In genomic region chr7:128954830-128955797, GRCh38 we compare ENCODE assay signal across 8 cellular contexts. TPM values are rescaled to one million over a fixed set of nuclear protein-coding genes. Genes with fewer than 3 reads are reported as not detected.
DNase-seq lines count a peak whose midpoint lies in the region; ATAC-seq and TF ChIP-seq lines count a peak whose summit lies in the region.

No MANE protein-coding gene starts in this region.

- H3K27me3 Mint-ChIP-seq in osteocyte (ENCODE audit: unreplicated experiment) = no peaks in the 10 kb centered on the region

- peak; percentile 57 for DNase-seq in DMS53 treated with DMSO at 0.1 percent for 48 hours (lab: John Stamatoyannopoulos, UW; ENCODE audit: unreplicated experiment)
- DNase-seq in NCI-H146 (lab: John Stamatoyannopoulos, UW) = peak; percentile 62
- peak; percentile 50 for DNase-seq in fibroblast of gingiva (ENCODE audit: low read depth)
- no peak for DNase-seq in osteocyte (ENCODE audit: extremely low spot score, unreplicated experiment)
- no peak for DNase-seq in SKM-1 (lab: John Stamatoyannopoulos, UW; ENCODE audit: unreplicated experiment)
- DNase-seq in GF-D8 (lab: John Stamatoyannopoulos, UW) = no peak
- no peak for DNase-seq in HuH-7 (ENCODE audit: low spot score)

- H3K27ac Mint-ChIP-seq in osteocyte (ENCODE audit: unreplicated experiment) = no peak overlapping the region

- H3K36me3 Mint-ChIP-seq in osteocyte (ENCODE audit: unreplicated experiment) = peaks cover 57% of the 10 kb centered on the region

- no peaks in the 10 kb centered on the region for H3K9me3 Mint-ChIP-seq in osteocyte (ENCODE audit: unreplicated experiment)

- ATAC-seq in GM21360 (IDR thresholded peaks at IDR 0.05; ENCODE audit: unreplicated experiment) = peak; percentile 56

- H3K4me3 Mint-ChIP-seq in osteocyte (ENCODE audit: unreplicated experiment) = no peak overlapping the region

- TF ChIP-seq CTCF in osteocyte (IDR thresholded peaks at IDR 0.05) = no peak

- no peaks in the 10 kb centered on the region for H3K4me1 Mint-ChIP-seq in osteocyte (ENCODE audit: unreplicated experiment)

RNA-seq across cellular contexts. Expression of gene IRF5, which starts 17.4 kb away (rescaled TPM):
- total RNA-seq in osteocyte = 0.24 TPM in 1 of 2 replicates, not detected in the other

RNA-seq across cellular contexts. Expression of gene KCP, which starts 44.6 kb away (rescaled TPM):
- total RNA-seq in osteocyte = 0.55 and 0.70 TPM in 2 replicates

Comparison
In these comparisons a context has a peak if more than half of its experiments do, and no peak if none do; other contexts are left out.
1. DNase-seq: peak in DMS53 treated with DMSO at 0.1 percent for 48 hours (single experiment), NCI-H146 (single experiment) and fibroblast of gingiva (single experiment); none in osteocyte (single experiment), SKM-1 (single experiment), GF-D8 (single experiment) and HuH-7 (single experiment).